Comparison of ENCODE assay signal across 16 cellular contexts in the genomic region with DNA sequence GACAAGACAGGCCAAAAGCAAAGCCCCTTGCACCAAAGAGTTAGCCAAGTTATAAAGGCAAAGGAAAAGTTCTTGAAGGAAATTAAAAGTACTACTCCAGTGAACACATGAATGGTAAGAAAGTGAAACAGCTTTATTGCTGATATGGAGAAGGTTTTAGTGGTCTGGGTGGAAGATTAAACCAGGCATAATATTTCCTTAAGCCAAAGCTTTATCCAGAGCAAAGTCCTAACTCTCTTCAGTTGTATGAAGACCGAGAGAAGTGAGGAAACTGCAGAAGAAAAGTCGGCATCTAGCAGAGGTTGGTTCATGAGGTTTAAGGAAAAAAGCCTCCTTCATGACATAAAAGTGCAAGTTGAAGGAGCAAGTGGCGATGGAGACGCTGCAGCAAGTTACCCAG. TPM values are rescaled to one million over a fixed set of nuclear protein-coding genes. Genes with fewer than 3 reads are reported as not detected.
DNase-seq lines count a peak whose midpoint lies in the region; ATAC-seq, FAIRE-seq and TF ChIP-seq lines count a peak whose summit lies in the region.
"Had no signal": no experiment of that assay in that cellular context is flagged by ENCODE, and none has a peak within 500 bp of the region (broad histone marks: within the 10 kb centered on the region; RNA-seq: fewer than 3 reads in every experiment).

No MANE protein-coding gene starts in this region.

- no peaks in the 10 kb centered on the region for H3K36me3 Mint-ChIP-seq in GM23338 (ENCODE audit: low read depth)
- no peaks in the 10 kb centered on the region for H3K36me3 Mint-ChIP-seq in CD14-positive monocyte
- H3K36me3 Mint-ChIP-seq: CD8-positive, alpha-beta memory T cell had no signal

- no peak for TF ChIP-seq EP300 in K562 (IDR thresholded peaks at IDR 0.05; ENCODE audit: low read length)

- BruUV-seq in K562 (replicated peaks; lab: Mats Ljungman, UMichigan): no TSS peak

- H3F3A ChIP-seq in GM23338 (replicated peaks; ENCODE audit: low read depth): no peaks in the 10 kb centered on the region

- H3K79me2 ChIP-seq in GM23338 (replicated peaks; ENCODE audit: insufficient read depth): peaks cover 5% of the 10 kb centered on the region
- peaks cover 17% of the 10 kb centered on the region for H3K79me2 ChIP-seq in K562 (ENCODE audit: control insufficient read depth, insufficient read depth, low read length)

- H4K20me1 ChIP-seq in GM23338 (replicated peaks; ENCODE audit: insufficient read depth): no peaks in the 10 kb centered on the region
- H4K20me1 ChIP-seq in K562 (replicated peaks; ENCODE audit: control insufficient read depth, insufficient read depth, low read length): no peaks in the 10 kb centered on the region
- H4K20me1 ChIP-seq: BLaER1 had no signal

- no peak for ATAC-seq in GM23338
- ATAC-seq in K562: no peak
- ATAC-seq in HG03571 (IDR thresholded peaks at IDR 0.05; ENCODE audit: unreplicated experiment): no peak

- no peak for FAIRE-seq in K562 (lab: Jason Lieb, UNC)
- FAIRE-seq in small intestine (lab: Jason Lieb, UNC): no peak
- FAIRE-seq: G401.6, H54 had no signal

- H3K9me3 ChIP-seq in K562 (replicated peaks; ENCODE audit: control insufficient read depth, insufficient read depth, low read depth, low read length) (no peaks in the 10 kb centered on the region), mucosa of rectum (ENCODE audit: control insufficient read depth in 2 of 2, low read length in 2 of 2) (no peaks in the 10 kb centered on the region), small intestine (ENCODE audit: control insufficient read depth, low read depth) (no peaks in the 10 kb centered on the region)
- H3K9me3 ChIP-seq: BLaER1 had no signal

- no peaks in the 10 kb centered on the region for H3K27me3 ChIP-seq in GM23338 (ENCODE audit: insufficient read depth)
- peaks cover 0 to 2% of the 10 kb centered on the region in 2 experiments; a peak in 1 of 5 replicates for H3K27me3 ChIP-seq in K562 (ENCODE audit: control insufficient read depth in 2 of 2, insufficient read depth in 2 of 2, low read length in 2 of 2)
- H3K27me3 ChIP-seq in mucosa of rectum (ENCODE audit: control insufficient read depth in 2 of 2, insufficient read depth in 2 of 2, low read length in 2 of 2): no peaks in the 10 kb centered on the region
- no peaks in the 10 kb centered on the region for H3K27me3 ChIP-seq in small intestine (ENCODE audit: control insufficient read depth in 2 of 2, insufficient read depth in 2 of 2, low read length in 2 of 2)
- H3K27me3 ChIP-seq: BLaER1 had no signal

- no peaks in the 10 kb centered on the region for H3K9me2 ChIP-seq in GM23338 (ENCODE audit: insufficient read depth)

- H3K27me3 Mint-ChIP-seq in GM23338 (ENCODE audit: insufficient read depth, low read depth, poor library complexity) (no peaks in the 10 kb centered on the region), CD14-positive monocyte (ENCODE audit: low read depth in 3 of 3) (peaks cover 1 to 6% (median 3%) of the 10 kb centered on the region in 3 donors)

- no peak for TF ChIP-seq POLR2A in K562 (conservative IDR thresholded peaks at IDR 0.05)

- H3K4me1 Mint-ChIP-seq in GM23338 (peaks cover 23% of the 10 kb centered on the region), CD14-positive monocyte (peaks cover 16% of the 10 kb centered on the region)

- 9% methylated on average over 4 of the region's 4 CpGs for WGBS in K562 (ENCODE audit: insufficient coverage, low coverage, missing lambda C conversion rate)
- 23 to 63% (median 35%) methylated on average over 4 of the region's 4 CpGs for WGBS in small intestine, 3 donors

- H3K9ac ChIP-seq in K562 (ENCODE audit: insufficient read depth in 1 of 2, low read depth in 2 of 2, low read length in 2 of 2) (no peak overlapping the region), mucosa of rectum (ENCODE audit: low read depth in 1 of 2, low read length in 2 of 2) (no peak overlapping the region)
- H3K9ac ChIP-seq: BLaER1 had no signal

- H3K4me3 Mint-ChIP-seq in GM23338: no peak overlapping the region
- no peak overlapping the region for H3K4me3 Mint-ChIP-seq in CD14-positive monocyte
- H3K4me3 Mint-ChIP-seq: CD8-positive, alpha-beta memory T cell had no signal

- H3K4me1 ChIP-seq in GM23338 (ENCODE audit: insufficient read depth) (peaks cover 8% of the 10 kb centered on the region), K562 (replicated peaks in 1 of 2; ENCODE audit: control insufficient read depth in 2 of 2, insufficient read depth in 2 of 2, low read length in 2 of 2) (peaks cover 0 to 7% of the 10 kb centered on the region in 2 experiments; a peak in 3 of 5 replicates), mucosa of rectum (ENCODE audit: control insufficient read depth in 2 of 2, insufficient read depth in 2 of 2, low read length in 2 of 2) (peaks cover 0 to 2% of the 10 kb centered on the region in 2 donors), small intestine (ENCODE audit: control insufficient read depth in 2 of 2, insufficient read depth in 1 of 2, low read depth in 1 of 2, low read length in 1 of 2) (no peaks in the 10 kb centered on the region)
- H3K4me1 ChIP-seq: BLaER1 had no signal

- no peak for DNase-seq in GM23338 (ENCODE audit: low spot score)
- DNase-seq in K562 (ENCODE audit: extremely low read depth in 1 of 4, low spot score in 3 of 4): no peak
- peak; percentile 78 for DNase-seq in small intestine
- no peak for DNase-seq in CD14-positive monocyte (ENCODE audit: low spot score)
- DNase-seq in ecto neural progenitor cell (ENCODE audit: low spot score): no peak
- DNase-seq: CD8-positive, alpha-beta memory T cell; NCI-H1105; NCI-H2029 treated with DMSO at 0.1 percent for 48 hours; NCI-H524 treated with DMSO at 0.1 percent for 48 hours; OCI-M1; Right ventricle myocardium superior had no signal

- TF ChIP-seq RAD21 in K562 (CRISPR knock-in tag; conservative IDR thresholded peaks at IDR 0.05 in 1 of 2, IDR thresholded peaks at IDR 0.05 in 1 of 2): no peak

- no peaks in the 10 kb centered on the region for H3K9me1 ChIP-seq in K562 (ENCODE audit: control insufficient read depth, insufficient read depth, low read length)

- TF ChIP-seq CTCF in GM23338 (conservative IDR thresholded peaks at IDR 0.05; ENCODE audit: low read depth in 2 of 2) (no peak), K562 (IDR thresholded peaks at IDR 0.05 in 2 of 3, conservative IDR thresholded peaks at IDR 0.05 in 1 of 3; ENCODE audit: insufficient read depth in 2 of 3, low read depth in 1 of 3, low read length in 3 of 3) (no peak), CD14-positive monocyte (IDR thresholded peaks at IDR 0.05) (no peak)

- H3K36me3 ChIP-seq in GM23338 (ENCODE audit: insufficient read depth) (no peaks in the 10 kb centered on the region), K562 (ENCODE audit: control insufficient read depth, insufficient read depth, low read length) (no peaks in the 10 kb centered on the region), mucosa of rectum (ENCODE audit: control insufficient read depth in 2 of 2, insufficient read depth in 2 of 2, low read length in 2 of 2) (no peaks in the 10 kb centered on the region), small intestine (ENCODE audit: control insufficient read depth in 2 of 2, insufficient read depth in 2 of 2, low read length in 2 of 2) (no peaks in the 10 kb centered on the region)
- H3K36me3 ChIP-seq: BLaER1 had no signal

- intact Hi-C loops in K562 (cut with micrococcal nuclease): loop anchor here (10.0 kb wide), 1 partner anchor 311 kb away; a partner anchor contains a TSS
- intact Hi-C loops in CD14-positive monocyte (cut with micrococcal nuclease): no loop called here

- CTCF ChIA-PET in K562 (lab: Yijun Ruan, JAX; ENCODE audit: low intra/inter-chr PET ratio): no interaction called here

- no peak overlapping the region for H3K27ac Mint-ChIP-seq in GM23338
- no peak overlapping the region for H3K27ac Mint-ChIP-seq in CD14-positive monocyte
- H3K27ac Mint-ChIP-seq: CD8-positive, alpha-beta memory T cell had no signal

- in situ Hi-C loops in K562 (cut with MboI): no loop called here

- H3K9me3 Mint-ChIP-seq in GM23338: no peaks in the 10 kb centered on the region; the same call in 2 of the 3 replicates
- H3K9me3 Mint-ChIP-seq in CD14-positive monocyte: peaks cover 0 to 6% (median 0%) of the 10 kb centered on the region in 7 donors

- H3K27ac ChIP-seq in GM23338 (ENCODE audit: low read depth): no peak overlapping the region
- no peak overlapping the region for H3K27ac ChIP-seq in K562 (ENCODE audit: extremely low read depth, low read depth, low read length)
- peak overlapping the region; percentile 50 to 64 for H3K27ac ChIP-seq in mucosa of rectum (ENCODE audit: low read depth in 2 of 2, low read length in 2 of 2)
- H3K27ac ChIP-seq in small intestine (ENCODE audit: low read depth in 1 of 2, low read length in 1 of 2): peak overlapping the region in 1 of 2 donors; percentile 81
- H3K27ac ChIP-seq: BLaER1 had no signal

- no peak overlapping the region for H3K4me2 ChIP-seq in GM23338
- no peak overlapping the region for H3K4me2 ChIP-seq in K562 (ENCODE audit: insufficient read depth, low read length)
- H3K4me2 ChIP-seq: BLaER1 had no signal

- POLR2A ChIA-PET in K562 (lab: Yijun Ruan, JAX): no interaction called here

- H3K4me3 ChIP-seq in GM23338 (no peak overlapping the region), K562 (no peak overlapping the region), mucosa of rectum (ENCODE audit: low read length in 2 of 2) (no peak overlapping the region), small intestine (ENCODE audit: low read depth in 1 of 2, low read length in 2 of 2) (peak overlapping the region in 1 of 2 donors; percentile 17)
- H3K4me3 ChIP-seq: BLaER1 had no signal

- H2AFZ ChIP-seq in GM23338: peak overlapping the region; percentile 6; the same call in 1 of the 2 replicates
- H2AFZ ChIP-seq in K562 (ENCODE audit: low read depth, low read length): peak overlapping the region; percentile 8; the same call in 1 of the 2 replicates

RNA-seq across cellular contexts. Expression of a gene that starts 3.1 kb away (rescaled TPM):
- total RNA-seq in GM23338 (2014; rRNA removed; shearing (Covaris generic)): 12.8 and 16.8 TPM in 2 replicates
- polyA plus RNA-seq in GM23338 (2016; fragmentation: Nextera tagmentation; extraction: Ambion mirVana) (9.3 and 11.5 TPM in 2 replicates), K562 (2011; rRNA removed) (19.6 and 27.2 TPM in 2 replicates), K562 (2014; fragmentation: Illumina TruSeq; extraction: Trizol) (18.3 and 18.5 TPM in 2 replicates), K562 (2014; fragmentation: Nextera tagmentation; extraction: Ambion mirVana) (10 to 100 TPM; 21.0 to 21.5 TPM), K562 (2014; rRNA removed) (10.9 and 12.2 TPM in 2 replicates), small intestine (10 to 100 TPM; 10.6 to 14.9 (median 13.9) TPM), CD14-positive monocyte (under 1 TPM; 0.08 to 0.11 TPM)
- total RNA-seq in K562 (2011; cell fraction: chromatin; rRNA removed; ENCODE audit: low replicate concordance): 9.3 and 41.7 TPM in 2 replicates
- total RNA-seq in K562 (2011; cell fraction: nucleolus; rRNA removed): 5.3 and 9.1 TPM in 2 replicates
- 7.8 and 9.3 TPM in 2 replicates for total RNA-seq in K562 (2011; cell fraction: nucleoplasm; rRNA removed)
- total RNA-seq in K562 (2014; rRNA removed) (9.7 and 10.9 TPM in 2 replicates), K562 (2014; rRNA removed; fragmentation: Illumina TruSeq; extraction: Trizol) (22.4 and 24.4 TPM in 2 replicates), K562 (2015; rRNA removed; fragmentation: Illumina TruSeq; extraction: Trizol) (16.8 and 18.1 TPM in 2 replicates), K562 (2021) (15.5 and 17.6 TPM in 2 replicates)
- polyA plus RNA-seq in K562 (2011; cell fraction: cytosol; rRNA removed): 2.0 and 5.5 TPM in 2 replicates
- polyA plus RNA-seq in K562 (2011; cell fraction: nucleus; rRNA removed): 14.0 and 25.7 TPM in 2 replicates
- 10.9 and 11.2 TPM in 2 replicates for polyA plus RNA-seq in K562 (2012)
- 17.7 and 19.5 TPM in 2 replicates for polyA minus RNA-seq in K562 (2011; rRNA and poly(A)+ RNA removed)
- polyA minus RNA-seq in K562 (2011; cell fraction: cytosol; rRNA and poly(A)+ RNA removed): 4.6 and 7.7 TPM in 2 replicates
- 11.0 and 17.7 TPM in 2 replicates for polyA minus RNA-seq in K562 (2011; cell fraction: nucleus; rRNA and poly(A)+ RNA removed)
- polyA plus RNA-seq: CD8-positive, alpha-beta memory T cell had no signal

Comparison
In these comparisons a context has a peak if more than half of its experiments do, and no peak if none do; other contexts are left out.
1. H3K27ac ChIP-seq: peak in mucosa of rectum (2 of 2); none in GM23338 (single experiment) and K562 (single experiment).